ENCODE assay signal across 30 cellular contexts in the genomic region with DNA sequence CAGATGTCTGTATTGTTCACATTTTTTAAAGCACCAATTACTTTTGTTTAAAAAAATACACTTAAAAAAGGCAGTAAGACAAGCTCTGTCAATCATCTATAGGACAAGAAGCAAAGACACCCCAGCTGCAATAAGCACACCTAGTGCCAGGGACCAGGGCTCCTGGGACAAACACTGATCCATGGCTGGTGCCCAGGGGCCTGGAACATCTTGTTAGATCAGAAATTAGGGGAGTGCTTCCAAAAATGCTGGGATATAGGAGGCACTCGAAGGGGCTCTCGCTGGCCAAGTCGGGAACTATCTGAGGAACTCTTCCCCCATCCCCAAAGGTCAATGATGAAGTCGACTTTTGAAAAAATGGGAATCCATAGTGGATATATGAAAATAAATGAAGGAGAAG. TPM values are rescaled to one million over a fixed set of nuclear protein-coding genes. Genes with fewer than 3 reads are reported as not detected.
A peak's percentile ranks its signal among the peaks of the same experiment; 100 is the strongest.
DNase-seq lines count a peak whose midpoint lies in the region; ATAC-seq and TF ChIP-seq lines count a peak whose summit lies in the region.
"Had no signal": no experiment of that assay in that cellular context is flagged by ENCODE, and none has a peak within 500 bp of the region (broad histone marks: within the 10 kb centered on the region; RNA-seq: fewer than 3 reads in every experiment).

No MANE protein-coding gene starts in this region.

- H3K9me3 Mint-ChIP-seq in naive thymus-derived CD4-positive, alpha-beta T cell, result peaks cover 0 to 15% (median 4%) of the 10 kb centered on the region in 11 donors
- H3K9me3 Mint-ChIP-seq in endodermal cell, result peaks cover 13% of the 10 kb centered on the region

- H3K27ac ChIP-seq in heart left ventricle, result no peak overlapping the region
- H3K27ac ChIP-seq in naive thymus-derived CD4-positive, alpha-beta T cell (ENCODE audit: low read depth, low read length), result no peak overlapping the region
- peak overlapping the region; percentile 65 for H3K27ac ChIP-seq in subcutaneous abdominal adipose tissue (ENCODE audit: low read depth, low read length)
- H3K27ac ChIP-seq in ascending aorta, result no peak overlapping the region
- no peak overlapping the region for H3K27ac ChIP-seq in endodermal cell (ENCODE audit: low read depth, low read length)
- H3K27ac ChIP-seq: breast epithelium, epithelial cell of prostate, KMS-11, suprapubic skin, upper lobe of right lung had no signal

- H3K27me3 Mint-ChIP-seq in T-helper 17 cell (no peaks in the 10 kb centered on the region), endodermal cell (ENCODE audit: insufficient read depth) (no peaks in the 10 kb centered on the region)
- peaks cover 0 to 3% (median 0%) of the 10 kb centered on the region in 5 donors for H3K27me3 Mint-ChIP-seq in naive thymus-derived CD4-positive, alpha-beta T cell

- TF ChIP-seq POLR2A in heart left ventricle (IDR thresholded peaks at IDR 0.05), result no peak
- no peak for TF ChIP-seq POLR2A in lower leg skin (IDR thresholded peaks at IDR 0.05)

- H3K36me3 Mint-ChIP-seq in T-helper 17 cell (ENCODE audit: low read depth), result peaks cover 10% of the 10 kb centered on the region
- peaks cover 0 to 71% (median 18%) of the 10 kb centered on the region in 5 donors for H3K36me3 Mint-ChIP-seq in naive thymus-derived CD4-positive, alpha-beta T cell
- H3K36me3 Mint-ChIP-seq in endodermal cell (ENCODE audit: low read depth), result peaks cover 49% of the 10 kb centered on the region

- WGBS in heart left ventricle, 4 donors, result 89 to 92% (median 91%) methylated on average over 4 of the region's 4 CpGs
- 88 to 93% methylated on average over 4 of the region's 4 CpGs for WGBS in lower leg skin, 2 donors
- 93 to 100% methylated on average over 1 to 4 of the region's 4 CpGs for WGBS in endodermal cell (ENCODE audit: insufficient coverage in 1 of 2, insufficient read length in 1 of 2), 2 experiments

- H3K4me3 ChIP-seq in heart left ventricle, result no peak overlapping the region
- no peak overlapping the region for H3K4me3 ChIP-seq in naive thymus-derived CD4-positive, alpha-beta T cell (ENCODE audit: low read length)
- H3K4me3 ChIP-seq in subcutaneous abdominal adipose tissue (ENCODE audit: low read depth in 1 of 5, low read length in 5 of 5), result no peak overlapping the region
- H3K4me3 ChIP-seq in lower leg skin (ENCODE audit: low read depth, poor library complexity, severe bottlenecking), result no peak overlapping the region
- H3K4me3 ChIP-seq in ascending aorta, result no peak overlapping the region
- H3K4me3 ChIP-seq in endodermal cell (ENCODE audit: low read length), result no peak overlapping the region
- H3K4me3 ChIP-seq: BLaER1 treated with 17β-estradiol and CSF1 and Interleukin-3, amounts not matched to agents 10 nM and 100 nM; breast epithelium; suprapubic skin; upper lobe of right lung had no signal

- H3K4me3 Mint-ChIP-seq in T-helper 17 cell (peak overlapping the region; percentile 4), endodermal cell (no peak overlapping the region)
- H3K4me3 Mint-ChIP-seq in naive thymus-derived CD4-positive, alpha-beta T cell, result no peak overlapping the region
- H3K4me3 Mint-ChIP-seq: H9 had no signal

- intact Hi-C loops in Right ventricle myocardium superior (cut with DNase I) (no loop called here), heart left ventricle (cut with DNase I) (no loop called here), lower leg skin (cut with DNase I; ENCODE audit: low total_unique reads) (no loop called here), ascending aorta (cut with DNase I) (no loop called here)
- intact Hi-C loops in naive thymus-derived CD4-positive, alpha-beta T cell (cut with micrococcal nuclease), result no loop called here

- H3K9me3 ChIP-seq in heart left ventricle (peaks cover 0 to 14% (median 0%) of the 10 kb centered on the region in 12 donors), T-helper 17 cell (ENCODE audit: control insufficient read depth, low read length, poor library complexity, severe bottlenecking) (no peaks in the 10 kb centered on the region), subcutaneous abdominal adipose tissue (ENCODE audit: control insufficient read depth in 5 of 5, low read length in 5 of 5) (no peaks in the 10 kb centered on the region), ascending aorta (no peaks in the 10 kb centered on the region), endodermal cell (ENCODE audit: control insufficient read depth, low read length) (no peaks in the 10 kb centered on the region)
- peaks cover 0 to 11% (median 0%) of the 10 kb centered on the region in 3 experiments for H3K9me3 ChIP-seq in naive thymus-derived CD4-positive, alpha-beta T cell (ENCODE audit: control insufficient read depth in 2 of 3, low read length in 3 of 3)
- H3K9me3 ChIP-seq: breast epithelium, suprapubic skin, upper lobe of right lung had no signal

- TF ChIP-seq CTCF in heart left ventricle (IDR thresholded peaks at IDR 0.05) (no peak), lower leg skin (IDR thresholded peaks at IDR 0.05) (no peak), ascending aorta (IDR thresholded peaks at IDR 0.05) (no peak), endodermal cell (conservative IDR thresholded peaks at IDR 0.05) (no peak)

- no peak overlapping the region for H3K9ac ChIP-seq in subcutaneous abdominal adipose tissue (ENCODE audit: low read length in 5 of 5)
- no peak overlapping the region for H3K9ac ChIP-seq in endodermal cell (ENCODE audit: extremely low read depth, low read length, poor library complexity, severe bottlenecking)
- H3K9ac ChIP-seq: BLaER1 treated with 17β-estradiol and CSF1 and Interleukin-3, amounts not matched to agents 10 nM and 100 nM; KMS-11 had no signal

- POLR2A ChIA-PET in naive thymus-derived CD4-positive, alpha-beta T cell (lab: Charles Lee), result no interaction called here

- CTCF ChIA-PET in naive thymus-derived CD4-positive, alpha-beta T cell (lab: Charles Lee), result no interaction called here

- ATAC-seq in Right ventricle myocardium superior (ENCODE audit: poor library complexity), result no peak
- no peak for ATAC-seq in heart left ventricle
- ATAC-seq in T-helper 17 cell, result no peak
- ATAC-seq in naive thymus-derived CD4-positive, alpha-beta T cell, result no peak
- ATAC-seq: PC-3, upper lobe of right lung had no signal

- DNase-seq in Right ventricle myocardium superior (peak; percentile 19), heart left ventricle (no peak), T-helper 17 cell (no peak), lower leg skin (ENCODE audit: low spot score in 2 of 2) (no peak), ascending aorta (ENCODE audit: low spot score in 2 of 2) (no peak), endodermal cell (no peak)
- DNase-seq in naive thymus-derived CD4-positive, alpha-beta T cell, result no peak
- DNase-seq: activated CD4-positive, alpha-beta T cell treated with anti-CD3 and anti-CD28 coated beads for 1 hour; activated gamma-delta T cell treated with Interleukin-2 at 50 U/mL for 16 hours; amygdala; Calu3; DMS79 treated with DMSO at 0.1 percent for 48 hours; effector CD8-positive, alpha-beta T cell; GDM1; H9; hypothalamus; mesendoderm; MM.1S; NCI-H1417; NCI-H2029; NCI-H526 treated with DMSO at 0.1 percent for 48 hours; PC-3; stimulated activated CD4-positive, alpha-beta T cell treated with anti-CD3 and anti-CD28 coated beads, Interleukin-4, amount 100 ng/mL, for 24 hours; upper lobe of right lung had no signal

- no peaks in the 10 kb centered on the region for H3K27me3 ChIP-seq in heart left ventricle
- no peaks in the 10 kb centered on the region for H3K27me3 ChIP-seq in naive thymus-derived CD4-positive, alpha-beta T cell (ENCODE audit: control insufficient read depth in 2 of 2, insufficient read depth in 2 of 2, low read length in 2 of 2)
- H3K27me3 ChIP-seq in subcutaneous abdominal adipose tissue (ENCODE audit: control insufficient read depth in 5 of 5, insufficient read depth in 4 of 5, low read length in 5 of 5), result no peaks in the 10 kb centered on the region
- no peaks in the 10 kb centered on the region for H3K27me3 ChIP-seq in ascending aorta
- no peaks in the 10 kb centered on the region for H3K27me3 ChIP-seq in endodermal cell (ENCODE audit: control insufficient read depth, insufficient read depth, low read length, poor library complexity, severe bottlenecking)
- H3K27me3 ChIP-seq: BLaER1 treated with 17β-estradiol and CSF1 and Interleukin-3, amounts not matched to agents 10 nM and 100 nM; breast epithelium; suprapubic skin; upper lobe of right lung had no signal

- H3K4me1 Mint-ChIP-seq in T-helper 17 cell, result peaks cover 8% of the 10 kb centered on the region
- peaks cover 9 to 27% (median 20%) of the 10 kb centered on the region in 7 donors for H3K4me1 Mint-ChIP-seq in naive thymus-derived CD4-positive, alpha-beta T cell
- H3K4me1 Mint-ChIP-seq in endodermal cell, result no peaks in the 10 kb centered on the region
- H3K4me1 Mint-ChIP-seq: H9 had no signal

- peaks cover 0 to 38% (median 11%) of the 10 kb centered on the region in 12 donors for H3K4me1 ChIP-seq in heart left ventricle
- no peaks in the 10 kb centered on the region for H3K4me1 ChIP-seq in naive thymus-derived CD4-positive, alpha-beta T cell (ENCODE audit: control insufficient read depth in 2 of 2, insufficient read depth in 2 of 2, low read length in 2 of 2)
- H3K4me1 ChIP-seq in subcutaneous abdominal adipose tissue (ENCODE audit: control insufficient read depth in 5 of 5, insufficient read depth in 5 of 5, low read length in 5 of 5), result peaks cover 0 to 32% (median 21%) of the 10 kb centered on the region in 5 donors
- peaks cover 0 to 5% of the 10 kb centered on the region in 2 donors for H3K4me1 ChIP-seq in ascending aorta
- no peaks in the 10 kb centered on the region for H3K4me1 ChIP-seq in endodermal cell (ENCODE audit: control insufficient read depth, insufficient read depth, low read length)
- H3K4me1 ChIP-seq: breast epithelium, suprapubic skin, upper lobe of right lung had no signal

- H3K36me3 ChIP-seq in heart left ventricle (peaks cover 0 to 68% (median 33%) of the 10 kb centered on the region in 9 donors), subcutaneous abdominal adipose tissue (ENCODE audit: control insufficient read depth in 5 of 5, insufficient read depth in 5 of 5, low read length in 5 of 5) (peaks cover 16 to 61% (median 39%) of the 10 kb centered on the region in 5 donors), ascending aorta (peaks cover 16 to 29% of the 10 kb centered on the region in 2 donors), endodermal cell (ENCODE audit: control insufficient read depth, insufficient read depth, low read length) (peaks cover 45% of the 10 kb centered on the region)
- H3K36me3 ChIP-seq in naive thymus-derived CD4-positive, alpha-beta T cell (ENCODE audit: control insufficient read depth in 2 of 3, insufficient read depth in 3 of 3, low read length in 3 of 3), result peaks cover 0 to 37% (median under 1%) of the 10 kb centered on the region in 3 experiments
- H3K36me3 ChIP-seq: breast epithelium had no signal

- peak overlapping the region; percentile 29 for H3K27ac Mint-ChIP-seq in T-helper 17 cell
- peak overlapping the region in 6 of 9 donors; percentile 20 to 79 (median 65) for H3K27ac Mint-ChIP-seq in naive thymus-derived CD4-positive, alpha-beta T cell
- no peak overlapping the region for H3K27ac Mint-ChIP-seq in endodermal cell

RNA-seq across cellular contexts. Expression of gene TSPAN3, which starts 28.7 kb away (rescaled TPM):
- 85.2 TPM for total RNA-seq in Right ventricle myocardium superior
- total RNA-seq in heart left ventricle, result 100 to 1,000 TPM in 8 of 9 donors, 10 to 100 TPM in 1; 90.4 to 218 (median 133) TPM
- 100 to 1,000 TPM in 1 of 2 donors, 10 to 100 TPM in 1; 58.1 to 247 TPM for polyA plus RNA-seq in heart left ventricle
- 10 to 100 TPM; 10.6 to 11.0 TPM for total RNA-seq in T-helper 17 cell
- total RNA-seq in naive thymus-derived CD4-positive, alpha-beta T cell, result 10 to 100 TPM; 17.5 to 24.4 (median 21.7) TPM
- 100 to 1,000 TPM in 1 of 2 donors, 10 to 100 TPM in 1; 74.7 to 101 TPM for polyA plus RNA-seq in naive thymus-derived CD4-positive, alpha-beta T cell
- 10 to 100 TPM; 82.7 to 92.6 (median 88.2) TPM for total RNA-seq in lower leg skin
- 98.2 TPM for total RNA-seq in ascending aorta
- 100 to 1,000 TPM; 188 to 211 TPM for total RNA-seq in endodermal cell
- polyA plus RNA-seq in endodermal cell (2013, experiment 1 of 2), result 230 TPM
- polyA plus RNA-seq in endodermal cell (2013, experiment 2 of 2), result 213 TPM

RNA-seq across cellular contexts. Expression of gene PSTPIP1, which starts 47.3 kb away (rescaled TPM):
- total RNA-seq in Right ventricle myocardium superior, result 5.0 TPM
- 10 to 100 TPM in 2 of 9 donors, 1 to 10 TPM in 7; 1.3 to 17.2 (median 2.9) TPM for total RNA-seq in heart left ventricle
- polyA plus RNA-seq in heart left ventricle, result 1 to 10 TPM; 2.9 to 3.2 TPM
- 100 to 1,000 TPM; 115 to 129 TPM for total RNA-seq in T-helper 17 cell
- 100 to 1,000 TPM; 101 to 182 (median 146) TPM for total RNA-seq in naive thymus-derived CD4-positive, alpha-beta T cell
- polyA plus RNA-seq in naive thymus-derived CD4-positive, alpha-beta T cell, result 10 to 100 TPM; 29.1 to 38.2 TPM
- 1 to 10 TPM; 2.9 to 8.9 (median 4.0) TPM for total RNA-seq in lower leg skin
- total RNA-seq in ascending aorta, result 14.6 TPM
- 1 to 10 TPM in 1 of 2 donors, under 1 TPM in 1; 0.29 to 1.5 TPM for total RNA-seq in endodermal cell
- 0.82 TPM for polyA plus RNA-seq in endodermal cell (2013, experiment 1 of 2)
- 0.58 TPM for polyA plus RNA-seq in endodermal cell (2013, experiment 2 of 2)
- total RNA-seq: Calu3, PC-3 had no signal
